Comparison of ENCODE assay signal across 9 cellular contexts in genomic region chr17:48241131-48241591, GRCh38.
A peak's percentile ranks its signal among the peaks of the same experiment; 100 is the strongest.
DNase-seq lines count a peak whose midpoint lies in the region; FAIRE-seq and TF ChIP-seq lines count a peak whose summit lies in the region.
"Had no signal": no experiment of that assay in that cellular context is flagged by ENCODE, and none has a peak within 500 bp of the region (broad histone marks: within the 10 kb centered on the region; RNA-seq: fewer than 3 reads in every experiment).

No MANE protein-coding gene starts in this region.

- CTCF ChIA-PET in activated CD4-positive, alpha-beta T cell treated with anti-CD3 and anti-CD28 coated beads, Interleukin-2, amount 10 ng/mL, durations not matched to agents 7 days and 5 days (lab: Charles Lee), result no interaction called here

- no peak for TF ChIP-seq POLR2A in H54 (IDR thresholded peaks at IDR 0.05; ENCODE audit: low read depth, low read length)

- peak overlapping the region; percentile 22; the same call in 1 of the 2 replicates for H3K4me2 ChIP-seq in MM.1S (ENCODE audit: low read depth, low read length)

- H3K4me1 ChIP-seq in MM.1S (ENCODE audit: low read length) (peaks cover 35% of the 10 kb centered on the region), adipocyte (ENCODE audit: control insufficient read depth, insufficient read depth, low read length) (peaks cover 66% of the 10 kb centered on the region), liver (ENCODE audit: control insufficient read depth in 4 of 4, insufficient read depth in 4 of 4, low read length in 3 of 4) (no peaks in the 10 kb centered on the region)

- H3K27me3 ChIP-seq in MM.1S (replicated peaks; ENCODE audit: insufficient read depth, low read length) (no peaks in the 10 kb centered on the region), adipocyte (replicated peaks; ENCODE audit: control insufficient read depth, insufficient read depth, low read length) (no peaks in the 10 kb centered on the region), liver (ENCODE audit: control insufficient read depth in 4 of 4, insufficient read depth in 4 of 4, low read length in 3 of 4) (no peaks in the 10 kb centered on the region), H7 (ENCODE audit: control insufficient read depth, insufficient read depth, low read length) (no peaks in the 10 kb centered on the region)

- H3K4me1 Mint-ChIP-seq in activated CD4-positive, alpha-beta T cell treated with anti-CD3 and anti-CD28 coated beads, Interleukin-2, amount 10 ng/mL, durations not matched to agents 7 days and 5 days, result peaks cover 64% of the 10 kb centered on the region

- no peaks in the 10 kb centered on the region for H3K27me3 Mint-ChIP-seq in activated CD4-positive, alpha-beta T cell treated with anti-CD3 and anti-CD28 coated beads, Interleukin-2, amount 10 ng/mL, durations not matched to agents 7 days and 5 days
- H3K27me3 Mint-ChIP-seq: activated naive CD4-positive, alpha-beta T cell treated with anti-CD3 and anti-CD28 coated beads, Interleukin-2, amount 50 U/mL, for 24 hours had no signal

- no peaks in the 10 kb centered on the region for H3K9me3 ChIP-seq in MM.1S (replicated peaks; ENCODE audit: insufficient read depth, low read length)
- H3K9me3 ChIP-seq in adipocyte (ENCODE audit: control insufficient read depth, low read length), result no peaks in the 10 kb centered on the region
- no peaks in the 10 kb centered on the region for H3K9me3 ChIP-seq in liver (ENCODE audit: control insufficient read depth in 4 of 4, low read length in 3 of 4)

- TF ChIP-seq CTCF in MM.1S (IDR thresholded peaks at IDR 0.05; ENCODE audit: low read length) (no peak), liver (IDR thresholded peaks at IDR 0.05; ENCODE audit: low read depth, low read length, missing input control) (no peak)

- H3K9ac ChIP-seq in MM.1S (ENCODE audit: low read length), result no peak overlapping the region
- peak overlapping the region; percentile 9 for H3K9ac ChIP-seq in adipocyte (ENCODE audit: low read length)
- no peak overlapping the region for H3K9ac ChIP-seq in liver (ENCODE audit: low read depth in 1 of 2, low read length in 2 of 2)

- peak overlapping the region; percentile 32 for H3K27ac Mint-ChIP-seq in activated CD4-positive, alpha-beta T cell treated with anti-CD3 and anti-CD28 coated beads, Interleukin-2, amount 10 ng/mL, durations not matched to agents 7 days and 5 days

- peaks cover 16% of the 10 kb centered on the region for H3K36me3 Mint-ChIP-seq in activated CD4-positive, alpha-beta T cell treated with anti-CD3 and anti-CD28 coated beads, Interleukin-2, amount 10 ng/mL, durations not matched to agents 7 days and 5 days (ENCODE audit: low read depth)

- H2AFZ ChIP-seq in MM.1S (ENCODE audit: low read length), result no peak overlapping the region

- DNase-seq in activated CD4-positive, alpha-beta T cell treated with anti-CD3 and anti-CD28 coated beads, Interleukin-2, amount 10 ng/mL, durations not matched to agents 7 days and 5 days, result peak; percentile 18
- DNase-seq in activated CD4-positive, alpha-beta T cell treated with anti-CD3 and anti-CD28 coated beads, Interleukin-2, amount 50 U/mL, for 4 hours, result no peak
- peak; percentile 45 for DNase-seq in H54 (ENCODE audit: insufficient read length, low spot score)
- peak; percentile 78 for DNase-seq in MM.1S
- DNase-seq in adipocyte (ENCODE audit: low read depth), result peak; percentile 8
- DNase-seq in H7, result no peak
- DNase-seq in NCI-H1694 treated with DMSO at 0.1 percent for 48 hours (lab: John Stamatoyannopoulos, UW), result no peak

- H3K27ac ChIP-seq in MM.1S (ENCODE audit: low read length), result no peak overlapping the region
- no peak overlapping the region for H3K27ac ChIP-seq in liver (ENCODE audit: low read depth in 1 of 2, low read length in 2 of 2)

- WGBS in liver, result 44% methylated on average over 1 of the region's 1 CpG

- POLR2A ChIA-PET in activated CD4-positive, alpha-beta T cell treated with anti-CD3 and anti-CD28 coated beads, Interleukin-2, amount 10 ng/mL, durations not matched to agents 7 days and 5 days (lab: Charles Lee), result no interaction called here

- no peaks in the 10 kb centered on the region for H3K9me2 ChIP-seq in MM.1S (replicated peaks; ENCODE audit: insufficient read depth, low read length)

- 0 out of 2 replicates have a peak, but pooled peaks cover 6% of the 10 kb centered on the region for H3F3A ChIP-seq in MM.1S (ENCODE audit: insufficient read depth, low read length)

- no peak overlapping the region for H3K4me3 ChIP-seq in MM.1S (ENCODE audit: low read length)
- H3K4me3 ChIP-seq in adipocyte (ENCODE audit: low read length), result peak overlapping the region; percentile 16
- no peak overlapping the region for H3K4me3 ChIP-seq in liver (ENCODE audit: low read depth in 1 of 3, low read length in 3 of 3)
- no peak overlapping the region for H3K4me3 ChIP-seq in H7 (ENCODE audit: insufficient read depth, low read depth, low read length)

- H3K36me3 ChIP-seq in MM.1S (replicated peaks; ENCODE audit: insufficient read depth, low read length), result no peaks in the 10 kb centered on the region
- no peaks in the 10 kb centered on the region for H3K36me3 ChIP-seq in adipocyte (ENCODE audit: control insufficient read depth, insufficient read depth, low read length, severe bottlenecking)
- no peaks in the 10 kb centered on the region for H3K36me3 ChIP-seq in liver (ENCODE audit: control insufficient read depth in 4 of 4, insufficient read depth in 3 of 4, low read depth in 1 of 4, low read length in 3 of 4)
- no peaks in the 10 kb centered on the region for H3K36me3 ChIP-seq in H7 (replicated peaks; ENCODE audit: control insufficient read depth, insufficient read depth, low read length)

- H4K20me1 ChIP-seq in MM.1S (ENCODE audit: insufficient read depth, low read length), result no peaks in the 10 kb centered on the region

- H3K79me2 ChIP-seq in MM.1S (ENCODE audit: low read length), result no peaks in the 10 kb centered on the region

- no peak for TF ChIP-seq RAD21 in liver (IDR thresholded peaks at IDR 0.05)

- H3K4me3 Mint-ChIP-seq in activated CD4-positive, alpha-beta T cell treated with anti-CD3 and anti-CD28 coated beads, Interleukin-2, amount 10 ng/mL, durations not matched to agents 7 days and 5 days, result no peak overlapping the region
- H3K4me3 Mint-ChIP-seq: activated naive CD4-positive, alpha-beta T cell treated with anti-CD3 and anti-CD28 coated beads, Interleukin-2, amount 50 U/mL, for 24 hours had no signal

- peak; percentile 98 for FAIRE-seq in H54 (lab: Jason Lieb, UNC)

- H3K9me3 Mint-ChIP-seq in activated CD4-positive, alpha-beta T cell treated with anti-CD3 and anti-CD28 coated beads, Interleukin-2, amount 10 ng/mL, durations not matched to agents 7 days and 5 days, result no peaks in the 10 kb centered on the region
- H3K9me3 Mint-ChIP-seq: activated naive CD4-positive, alpha-beta T cell treated with anti-CD3 and anti-CD28 coated beads, Interleukin-2, amount 50 U/mL, for 24 hours had no signal

TF ChIP-seq in liver, 16 proteins besides CTCF, POLR2A, EP300 and RAD21:
- peak; percentile 54 to 58 for TF ChIP-seq RXRA (IDR thresholded peaks at IDR 0.05)
- no peak for TF ChIP-seq SP1 (IDR thresholded peaks at IDR 0.05)

Comparison
In these comparisons a context has a peak if more than half of its experiments do, and no peak if none do; other contexts are left out.
1. DNase-seq: peak in activated CD4-positive, alpha-beta T cell treated with anti-CD3 and anti-CD28 coated beads, Interleukin-2, amount 10 ng/mL, durations not matched to agents 7 days and 5 days (single experiment), H54 (single experiment), MM.1S (single experiment) and adipocyte (single experiment); none in activated CD4-positive, alpha-beta T cell treated with anti-CD3 and anti-CD28 coated beads, Interleukin-2, amount 50 U/mL, for 4 hours (0 of 2), H7 (single experiment) and NCI-H1694 treated with DMSO at 0.1 percent for 48 hours (single experiment).